8 cellular contexts compared by ENCODE assay signal in the genomic region with DNA sequence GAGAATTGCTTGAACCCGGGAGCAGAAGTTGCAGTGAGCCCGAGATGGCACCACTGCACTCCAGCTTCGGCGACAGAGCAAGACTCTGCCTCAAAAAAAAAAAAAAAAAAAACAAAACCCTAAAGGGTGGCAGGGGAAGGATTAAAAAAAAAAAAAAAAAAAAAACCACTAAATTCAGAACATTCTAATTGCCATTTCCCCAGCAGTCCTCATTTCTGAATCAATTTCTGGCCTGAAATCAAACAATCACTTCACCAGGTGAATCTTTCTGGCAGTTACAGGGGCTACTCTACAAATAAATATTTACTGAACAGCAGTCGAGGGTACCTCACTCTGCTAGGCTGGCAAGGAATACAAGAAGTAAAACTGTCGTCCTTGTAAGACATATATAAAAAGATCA. TPM values are rescaled to one million over a fixed set of nuclear protein-coding genes. Genes with fewer than 3 reads are reported as not detected.
DNase-seq lines count a peak whose midpoint lies in the region; ATAC-seq and TF ChIP-seq lines count a peak whose summit lies in the region.

No MANE protein-coding gene starts in this region.

- H3K27ac ChIP-seq in BLaER1 (no peak overlapping the region), HUES48 (ENCODE audit: low read depth, low read length) (no peak overlapping the region), muscle layer of colon (ENCODE audit: low read depth, low read length) (peak overlapping the region; percentile 92), esophagus muscularis mucosa (replicated peaks in 1 of 4) (no peak overlapping the region)

- H3K9ac ChIP-seq in BLaER1 (no peak overlapping the region), HUES48 (ENCODE audit: low read depth, low read length) (no peak overlapping the region), muscle layer of colon (ENCODE audit: low read length) (no peak overlapping the region)

- H3K4me3 ChIP-seq in BLaER1 (peak overlapping the region; percentile 79), HUES48 (ENCODE audit: low read depth, low read length) (peak overlapping the region; percentile 98), astrocyte of the spinal cord (ENCODE audit: low read depth, low read length) (peak overlapping the region; percentile 78), muscle layer of colon (ENCODE audit: low read depth in 1 of 2, low read length in 2 of 2) (peak overlapping the region in 1 of 2 donors; percentile 93), esophagus muscularis mucosa (peak overlapping the region in 2 of 4 donors; percentile 77 to 81)

- peaks cover 3% of the 10 kb centered on the region in 3 donors for H3K27me3 Mint-ChIP-seq in CD14-positive monocyte (ENCODE audit: low read depth in 3 of 3)

- ATAC-seq in left lobe of liver = no peak

- no peak for TF ChIP-seq CTCF in astrocyte of the spinal cord (IDR thresholded peaks at IDR 0.05; ENCODE audit: low read depth, low read length)
- no peak for TF ChIP-seq CTCF in esophagus muscularis mucosa (IDR thresholded peaks at IDR 0.05)
- TF ChIP-seq CTCF in CD14-positive monocyte (IDR thresholded peaks at IDR 0.05) = no peak

- H4K20me1 ChIP-seq in BLaER1 = no peaks in the 10 kb centered on the region

- no peak for TF ChIP-seq POLR2A in esophagus muscularis mucosa (IDR thresholded peaks at IDR 0.05; ENCODE audit: low read depth)

- H3K27me3 ChIP-seq in BLaER1 (no peaks in the 10 kb centered on the region), HUES48 (ENCODE audit: control insufficient read depth, insufficient read depth, low read length) (no peaks in the 10 kb centered on the region), muscle layer of colon (ENCODE audit: control insufficient read depth in 1 of 2, insufficient read depth in 2 of 2, low read length in 2 of 2) (no peaks in the 10 kb centered on the region), esophagus muscularis mucosa (no peaks in the 10 kb centered on the region)

- peaks cover 0 to 9% (median 0%) of the 10 kb centered on the region in 7 donors for H3K9me3 Mint-ChIP-seq in CD14-positive monocyte

- no peak overlapping the region for H3K4me3 Mint-ChIP-seq in CD14-positive monocyte

- 73% methylated on average over 6 of the region's 6 CpGs for WGBS in esophagus muscularis mucosa

- no peak overlapping the region for H3K27ac Mint-ChIP-seq in CD14-positive monocyte

- in situ Hi-C loops in astrocyte of the spinal cord (cut with HindIII; ENCODE audit: low sequenced_read_pairs) = no loop called here

- H3K36me3 ChIP-seq in BLaER1 = peaks cover 47% of the 10 kb centered on the region
- peaks cover 37% of the 10 kb centered on the region for H3K36me3 ChIP-seq in HUES48 (ENCODE audit: control insufficient read depth, insufficient read depth, low read length)
- H3K36me3 ChIP-seq in muscle layer of colon (ENCODE audit: insufficient read depth, low read length) = peaks cover 15% of the 10 kb centered on the region
- peaks cover 18 to 41% (median 34%) of the 10 kb centered on the region in 4 donors for H3K36me3 ChIP-seq in esophagus muscularis mucosa

- no peak for TF ChIP-seq EP300 in esophagus muscularis mucosa (IDR thresholded peaks at IDR 0.05)

- H3K36me3 Mint-ChIP-seq in CD14-positive monocyte = peaks cover 30 to 32% of the 10 kb centered on the region in 2 donors

- intact Hi-C loops in esophagus muscularis mucosa (cut with DNase I) = no loop called here
- intact Hi-C loops in CD14-positive monocyte (cut with micrococcal nuclease) = no loop called here

- peaks cover 15% of the 10 kb centered on the region for H3K4me1 Mint-ChIP-seq in CD14-positive monocyte

- H3K4me1 ChIP-seq in BLaER1 (peaks cover 18% of the 10 kb centered on the region), HUES48 (ENCODE audit: control insufficient read depth, insufficient read depth, low read length) (0 out of 2 replicates have a peak, but pooled peaks cover 3% of the 10 kb centered on the region), muscle layer of colon (ENCODE audit: insufficient read depth, low read length) (peaks cover 9% of the 10 kb centered on the region), esophagus muscularis mucosa (peaks cover 7 to 21% (median 20%) of the 10 kb centered on the region in 4 donors)

- peaks cover 26% of the 10 kb centered on the region for H3K9me3 ChIP-seq in BLaER1
- H3K9me3 ChIP-seq in HUES48 (ENCODE audit: control insufficient read depth, insufficient read depth, low read length) = no peaks in the 10 kb centered on the region
- H3K9me3 ChIP-seq in muscle layer of colon (ENCODE audit: low read length) = no peaks in the 10 kb centered on the region
- no peaks in the 10 kb centered on the region for H3K9me3 ChIP-seq in esophagus muscularis mucosa

- peak overlapping the region; percentile 90 for H3K4me2 ChIP-seq in BLaER1

- DNase-seq in astrocyte of the spinal cord (ENCODE audit: low read depth, low spot score) (no peak), kidney tubule cell (ENCODE audit: low spot score) (no peak), esophagus muscularis mucosa (ENCODE audit: extremely low spot score) (no peak), CD14-positive monocyte (ENCODE audit: low spot score) (no peak), left lobe of liver (ENCODE audit: low spot score) (no peak)

RNA-seq across cellular contexts. Expression of gene UQCC1, which starts 1.2 kb away (rescaled TPM):
- 10 to 100 TPM; 19.9 to 31.2 (median 30.7) TPM for total RNA-seq in esophagus muscularis mucosa
- polyA plus RNA-seq in CD14-positive monocyte = 1 to 10 TPM; 8.5 to 9.8 TPM
- total RNA-seq in left lobe of liver = 43.6 TPM

RNA-seq across cellular contexts. Expression of gene GDF5, which starts 27.4 kb away (rescaled TPM):
- total RNA-seq in esophagus muscularis mucosa = under 1 TPM; 0.39 to 0.83 (median 0.44) TPM
- not detected for polyA plus RNA-seq in CD14-positive monocyte
- not detected for total RNA-seq in left lobe of liver

RNA-seq across cellular contexts. Expression of gene CEP250, which starts 44.8 kb away (rescaled TPM):
- total RNA-seq in esophagus muscularis mucosa = 10 to 100 TPM; 17.7 to 35.8 (median 23.7) TPM
- 1 to 10 TPM in 1 of 2 donors, under 1 TPM in 1; 0.81 to 1.2 TPM for polyA plus RNA-seq in CD14-positive monocyte
- 14.6 TPM for total RNA-seq in left lobe of liver
